In the genomic region with DNA sequence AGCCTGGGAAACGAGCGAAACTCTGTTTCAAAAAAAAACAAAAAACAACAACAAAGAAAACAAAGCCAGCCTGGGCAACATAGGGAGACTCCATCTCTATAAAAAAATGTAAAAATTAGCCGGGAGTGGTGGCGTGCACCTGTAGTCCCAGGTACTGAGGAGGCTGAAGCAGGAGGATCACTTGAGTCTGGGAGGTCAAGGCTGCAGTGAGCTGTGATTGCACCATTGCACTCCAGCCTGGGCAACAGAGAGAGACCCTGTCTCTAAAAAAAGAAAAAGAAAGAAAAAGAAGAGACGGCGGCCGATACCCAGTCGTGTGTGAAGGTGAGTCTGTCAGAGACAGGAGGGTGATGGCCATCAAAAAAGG, we compare ENCODE assay signal across 8 cellular contexts. TPM values are rescaled to one million over a fixed set of nuclear protein-coding genes. Genes with fewer than 3 reads are reported as not detected.
DNase-seq lines count a peak whose midpoint lies in the region; ATAC-seq and TF ChIP-seq lines count a peak whose summit lies in the region.
"Not testable (repeated sequence)": the region's sequence is repeated elsewhere in the genome, so short reads cannot be mapped to it uniquely, and the experiment has no call there.

No MANE protein-coding gene starts in this region.

- not testable (repeated sequence) for H3K27me3 Mint-ChIP-seq in activated T-cell treated with anti-CD3 and anti-CD28 coated beads, Interleukin-2, amount 50 U/mL, for 72 hours (ENCODE audit: low read depth); natural killer cell (ENCODE audit: low read depth in 2 of 2); stimulated activated naive B cell treated with anti-CD40 and anti-IgM and Interleukin-4, amounts not matched to agents 10 μg/mL and 1 μg/mL and 100 μg/mL, for 72 hours

- in situ Hi-C loops in GM23248 (cut with MboI): not testable (repeated sequence)

- peaks cover 19% of the 10 kb centered on the region for H3K4me1 Mint-ChIP-seq in activated T-cell treated with anti-CD3 and anti-CD28 coated beads, Interleukin-2, amount 50 U/mL, for 72 hours (ENCODE audit: low read depth)
- not testable (repeated sequence) for H3K4me1 Mint-ChIP-seq in natural killer cell
- H3K4me1 Mint-ChIP-seq in stimulated activated naive B cell treated with anti-CD40 and anti-IgM and Interleukin-4, amounts not matched to agents 10 μg/mL and 1 μg/mL and 100 μg/mL, for 72 hours: peaks cover 14 to 20% of the 10 kb centered on the region in 2 donors

- not testable (repeated sequence) for H4K20me1 ChIP-seq in GM23248 (ENCODE audit: insufficient read depth); OCI-LY1 (ENCODE audit: insufficient read depth, low read length); hepatocyte (ENCODE audit: insufficient read depth, poor library complexity, severe bottlenecking)

- peak overlapping the region; percentile 91 to 97 for H3K4me3 Mint-ChIP-seq in activated T-cell treated with anti-CD3 and anti-CD28 coated beads, Interleukin-2, amount 50 U/mL, for 72 hours
- H3K4me3 Mint-ChIP-seq in natural killer cell: peak overlapping the region; percentile 99
- peak overlapping the region; percentile 84 to 86 for H3K4me3 Mint-ChIP-seq in stimulated activated naive B cell treated with anti-CD40 and anti-IgM and Interleukin-4, amounts not matched to agents 10 μg/mL and 1 μg/mL and 100 μg/mL, for 72 hours

- not testable (repeated sequence) for H3K27me3 ChIP-seq in GM23248 (replicated peaks; ENCODE audit: insufficient read depth); OCI-LY1 (ENCODE audit: insufficient read depth, low read length); hepatocyte

- H3K27ac ChIP-seq in GM23248; OCI-LY1 (ENCODE audit: low read depth, low read length, poor library complexity, severe bottlenecking); coronary artery: not testable (repeated sequence)
- H3K27ac ChIP-seq in hepatocyte: peak overlapping the region; percentile 53

- H3K36me3 ChIP-seq in GM23248 (ENCODE audit: low read depth); hepatocyte (replicated peaks; ENCODE audit: insufficient read depth, low read depth): not testable (repeated sequence)
- H3K36me3 ChIP-seq in OCI-LY1 (ENCODE audit: insufficient read depth, low read length): peaks cover 10% of the 10 kb centered on the region

- not testable (repeated sequence) for H3K9me3 ChIP-seq in GM23248 (ENCODE audit: low read depth); OCI-LY1 (ENCODE audit: low read length); hepatocyte (ENCODE audit: low read depth)

- H3F3A ChIP-seq in GM23248 (ENCODE audit: insufficient read depth); OCI-LY1 (ENCODE audit: insufficient read depth, low read length): not testable (repeated sequence)

- H3K9me2 ChIP-seq in GM23248 (ENCODE audit: insufficient read depth); OCI-LY1 (ENCODE audit: low read depth, low read length); hepatocyte (replicated peaks; ENCODE audit: insufficient read depth): not testable (repeated sequence)

- TF ChIP-seq CTCF in AG10803 (conservative IDR thresholded peaks at IDR 0.05; ENCODE audit: low read length); OCI-LY1 (IDR thresholded peaks at IDR 0.05; ENCODE audit: low read length); coronary artery (IDR thresholded peaks at IDR 0.05); hepatocyte (IDR thresholded peaks at IDR 0.05; ENCODE audit: poor library complexity); natural killer cell (IDR thresholded peaks at IDR 0.05): not testable (repeated sequence)

- not testable (repeated sequence) for H3K9me3 Mint-ChIP-seq in activated T-cell treated with anti-CD3 and anti-CD28 coated beads, Interleukin-2, amount 50 U/mL, for 72 hours; natural killer cell; stimulated activated naive B cell treated with anti-CD40 and anti-IgM and Interleukin-4, amounts not matched to agents 10 μg/mL and 1 μg/mL and 100 μg/mL, for 72 hours

- not testable (repeated sequence) for DNase-seq in AG10803 (ENCODE audit: low read depth); GM23248; activated T-cell treated with anti-CD3 and anti-CD28 coated beads, Interleukin-2, amount 50 U/mL, for 72 hours; coronary artery (ENCODE audit: low spot score); hepatocyte (ENCODE audit: low spot score); natural killer cell; stimulated activated naive B cell treated with anti-CD40 and anti-IgM and Interleukin-4, amounts not matched to agents 10 μg/mL and 1 μg/mL and 100 μg/mL, for 72 hours

- H2AFZ ChIP-seq in GM23248 (peak overlapping the region; percentile 61), hepatocyte (peak overlapping the region; percentile 50)
- H2AFZ ChIP-seq in OCI-LY1 (ENCODE audit: low read length): not testable (repeated sequence)

- H3K4me3 ChIP-seq in AG10803 (ENCODE audit: low read length) (peak overlapping the region; percentile 64), GM23248 (peak overlapping the region; percentile 68), OCI-LY1 (ENCODE audit: low read depth, low read length, poor library complexity, severe bottlenecking) (peak overlapping the region; percentile 54), coronary artery (peak overlapping the region; percentile 72), hepatocyte (peak overlapping the region; percentile 35)

- not testable (repeated sequence) for H3K4me1 ChIP-seq in GM23248 (ENCODE audit: insufficient read depth); hepatocyte (ENCODE audit: insufficient read depth)
- peaks cover 33% of the 10 kb centered on the region for H3K4me1 ChIP-seq in OCI-LY1 (ENCODE audit: insufficient read depth, low read length, severe bottlenecking)

- H3K9ac ChIP-seq in GM23248 (peak overlapping the region; percentile 56), OCI-LY1 (ENCODE audit: low read length) (peak overlapping the region; percentile 32; the same call in 1 of the 2 replicates)

- H3K36me3 Mint-ChIP-seq in activated T-cell treated with anti-CD3 and anti-CD28 coated beads, Interleukin-2, amount 50 U/mL, for 72 hours (ENCODE audit: insufficient read depth in 2 of 2); natural killer cell: not testable (repeated sequence)
- H3K36me3 Mint-ChIP-seq in stimulated activated naive B cell treated with anti-CD40 and anti-IgM and Interleukin-4, amounts not matched to agents 10 μg/mL and 1 μg/mL and 100 μg/mL, for 72 hours: peaks cover 29 to 36% of the 10 kb centered on the region in 2 donors

- peak overlapping the region; percentile 43 for H3K27ac Mint-ChIP-seq in activated T-cell treated with anti-CD3 and anti-CD28 coated beads, Interleukin-2, amount 50 U/mL, for 72 hours
- peak overlapping the region; percentile 67 to 84 for H3K27ac Mint-ChIP-seq in natural killer cell
- peak overlapping the region; percentile 33 for H3K27ac Mint-ChIP-seq in stimulated activated naive B cell treated with anti-CD40 and anti-IgM and Interleukin-4, amounts not matched to agents 10 μg/mL and 1 μg/mL and 100 μg/mL, for 72 hours

- intact Hi-C loops in natural killer cell (cut with micrococcal nuclease): not testable (repeated sequence)

- peak overlapping the region; percentile 69 for H3K4me2 ChIP-seq in GM23248 (ENCODE audit: unreplicated experiment)
- peak overlapping the region; percentile 62 for H3K4me2 ChIP-seq in OCI-LY1 (ENCODE audit: low read length)
- H3K4me2 ChIP-seq in hepatocyte: peak overlapping the region; percentile 88

- 0 out of 2 replicates have a peak, but pooled peaks cover 14% of the 10 kb centered on the region for H3K79me2 ChIP-seq in GM23248 (ENCODE audit: insufficient read depth)
- not testable (repeated sequence) for H3K79me2 ChIP-seq in OCI-LY1 (ENCODE audit: insufficient read depth, low read length)
- peaks cover 10% of the 10 kb centered on the region for H3K79me2 ChIP-seq in hepatocyte

- 36 to 40% methylated on average over 7 to 8 of the region's 8 CpGs for WGBS in GM23248 (ENCODE audit: low coverage in 1 of 2, low lambda C conversion rate in 2 of 2, missing lambda C conversion rate in 2 of 2), 2 experiments
- 73% methylated on average over 8 of the region's 8 CpGs for WGBS in hepatocyte (ENCODE audit: low lambda C conversion rate, missing lambda C conversion rate)

- ATAC-seq in activated T-cell treated with anti-CD3 and anti-CD28 coated beads, Interleukin-2, amount 50 U/mL, for 72 hours (replicated peaks in 1 of 2): peak in 1 of 2 donors; percentile 3
- ATAC-seq in natural killer cell: peak in 1 of 3 donors; percentile 8
- ATAC-seq in stimulated activated naive B cell treated with anti-CD40 and anti-IgM and Interleukin-4, amounts not matched to agents 10 μg/mL and 1 μg/mL and 100 μg/mL, for 72 hours (replicated peaks): not testable (repeated sequence)

RNA-seq across cellular contexts. Expression of gene FBXL18, which starts 27.2 kb away (rescaled TPM):
- 5.9 and 8.6 TPM in 2 replicates for total RNA-seq in GM23248 (2014; rRNA removed; shearing (Covaris generic))
- 11.4 and 12.4 TPM in 2 replicates for polyA plus RNA-seq in GM23248 (2016; fragmentation: Nextera tagmentation; extraction: Ambion mirVana)
- total RNA-seq in activated T-cell treated with anti-CD3 and anti-CD28 coated beads, Interleukin-2, amount 50 U/mL, for 72 hours: 10 to 100 TPM in 1 of 2 donors, 1 to 10 TPM in 1; 10.0 to 12.3 TPM
- 3.1 and 4.2 TPM in 2 replicates for total RNA-seq in hepatocyte
- 3.2 and 4.0 TPM in 2 replicates for polyA plus RNA-seq in hepatocyte
- total RNA-seq in natural killer cell: 10 to 100 TPM; 12.5 to 15.8 (median 12.8) TPM

RNA-seq across cellular contexts. Expression of gene ACTB, which starts 44.0 kb away (rescaled TPM):
- 4,032 and 4,079 TPM in 2 replicates for total RNA-seq in GM23248 (2014; rRNA removed; shearing (Covaris generic))
- polyA plus RNA-seq in GM23248 (2016; fragmentation: Nextera tagmentation; extraction: Ambion mirVana) (15,990 and 16,462 TPM in 2 replicates), hepatocyte (6,911 and 7,012 TPM in 2 replicates)
- total RNA-seq in activated T-cell treated with anti-CD3 and anti-CD28 coated beads, Interleukin-2, amount 50 U/mL, for 72 hours: 1,000 to 10,000 TPM; 4,284 to 5,173 TPM
- total RNA-seq in hepatocyte (1,721 and 2,048 TPM in 2 replicates), natural killer cell (1,000 to 10,000 TPM; 4,992 to 6,299 (median 6,160) TPM)
